Comparison of ENCODE assay signal across 8 cellular contexts in genomic region chr1:55378582-55378981, GRCh38.
DNase-seq lines count a peak whose midpoint lies in the region; ATAC-seq, FAIRE-seq and TF ChIP-seq lines count a peak whose summit lies in the region.

No MANE protein-coding gene starts in this region.

- H3K27me3 Mint-ChIP-seq in endodermal cell (ENCODE audit: insufficient read depth) (peaks cover 11% of the 10 kb centered on the region), progenitor cell of endocrine pancreas (peaks cover 10% of the 10 kb centered on the region)

- TF ChIP-seq CTCF in AG04450 (IDR thresholded peaks at IDR 0.05; ENCODE audit: low read depth, low read length): peak; percentile 72
- TF ChIP-seq CTCF in endodermal cell (conservative IDR thresholded peaks at IDR 0.05): peak; percentile 93
- peak; percentile 71 for TF ChIP-seq CTCF in progenitor cell of endocrine pancreas (IDR thresholded peaks at IDR 0.05; ENCODE audit: unreplicated experiment)

- H3K9me3 ChIP-seq in AG04450 (ENCODE audit: control insufficient read depth, insufficient read depth, low read length): no peaks in the 10 kb centered on the region
- no peaks in the 10 kb centered on the region for H3K9me3 ChIP-seq in NT2/D1 (ENCODE audit: insufficient read depth, low read length)
- H3K9me3 ChIP-seq in endodermal cell (ENCODE audit: control insufficient read depth, low read length): no peaks in the 10 kb centered on the region

- H3K4me3 Mint-ChIP-seq in endodermal cell (no peak overlapping the region), progenitor cell of endocrine pancreas (ENCODE audit: low read depth) (no peak overlapping the region)

- ATAC-seq in HG03432 (IDR thresholded peaks at IDR 0.05; ENCODE audit: unreplicated experiment): no peak

- no peaks in the 10 kb centered on the region for H3K9me3 Mint-ChIP-seq in endodermal cell
- no peaks in the 10 kb centered on the region for H3K9me3 Mint-ChIP-seq in progenitor cell of endocrine pancreas (ENCODE audit: low read depth)

- H3K27ac ChIP-seq in AG04450 (ENCODE audit: low read depth, low read length) (no peak overlapping the region), endodermal cell (ENCODE audit: low read depth, low read length) (no peak overlapping the region)

- H3K36me3 ChIP-seq in NT2/D1 (ENCODE audit: insufficient read depth, insufficient read length, low read length): no peaks in the 10 kb centered on the region
- H3K36me3 ChIP-seq in endodermal cell (ENCODE audit: control insufficient read depth, insufficient read depth, low read length): no peaks in the 10 kb centered on the region

- no peak overlapping the region for H3K27ac Mint-ChIP-seq in endodermal cell
- H3K27ac Mint-ChIP-seq in progenitor cell of endocrine pancreas: no peak overlapping the region

- peak; percentile 38 for FAIRE-seq in GM12891 (lab: Jason Lieb, UNC)

- H3K4me1 Mint-ChIP-seq in endodermal cell (peaks cover 4% of the 10 kb centered on the region), progenitor cell of endocrine pancreas (ENCODE audit: low read depth) (no peaks in the 10 kb centered on the region)

- no peaks in the 10 kb centered on the region for H3K4me1 ChIP-seq in NT2/D1 (ENCODE audit: insufficient read depth, insufficient read length)
- H3K4me1 ChIP-seq in endodermal cell (ENCODE audit: control insufficient read depth, insufficient read depth, low read length): no peaks in the 10 kb centered on the region

- DNase-seq in AG04450 (ENCODE audit: low read depth, low spot score): no peak
- peak; percentile 9 for DNase-seq in GM12891 (ENCODE audit: insufficient read length, low spot score)
- peak; percentile 72 for DNase-seq in NT2/D1 (ENCODE audit: low read depth, low spot score)
- DNase-seq in endodermal cell: peak; percentile 91
- peak; percentile 30 for DNase-seq in progenitor cell of endocrine pancreas (ENCODE audit: low spot score, unreplicated experiment)
- DNase-seq in NCI-H2171 (lab: John Stamatoyannopoulos, UW): no peak
- DNase-seq in occipital lobe (lab: John Stamatoyannopoulos, UW): no peak

- H3K4me3 ChIP-seq in AG04450 (ENCODE audit: low read depth, low read length) (no peak overlapping the region), NT2/D1 (ENCODE audit: insufficient read length, low read depth) (no peak overlapping the region), endodermal cell (ENCODE audit: low read length) (no peak overlapping the region)

- H3K36me3 Mint-ChIP-seq in endodermal cell (ENCODE audit: low read depth) (no peaks in the 10 kb centered on the region), progenitor cell of endocrine pancreas (ENCODE audit: insufficient read depth) (no peaks in the 10 kb centered on the region)

- WGBS in endodermal cell (ENCODE audit: insufficient coverage in 1 of 2, insufficient read length in 1 of 2), 2 experiments: 61 to 62% methylated on average over 7 to 10 of the region's 10 CpGs

- POLR2A ChIA-PET in AG04450 (lab: Yijun Ruan, JAX): interaction anchor here (0.8 kb wide), 1 partner anchor 48 kb away, joined by 3 read pairs; no protein-coding TSS in a partner anchor

- CTCF ChIA-PET in AG04450 (lab: Charles Lee): interaction anchor here (0.5 to 1.4 kb wide), 7 partner anchors 17 to 1092 kb away, joined by 3 to 4 read pairs (median 3); no protein-coding TSS in a partner anchor

- no peaks in the 10 kb centered on the region for H3K27me3 ChIP-seq in AG04450 (ENCODE audit: control insufficient read depth, insufficient read depth, low read length)
- H3K27me3 ChIP-seq in NT2/D1 (ENCODE audit: insufficient read depth, insufficient read length): no peaks in the 10 kb centered on the region
- H3K27me3 ChIP-seq in endodermal cell (ENCODE audit: control insufficient read depth, insufficient read depth, low read length, poor library complexity, severe bottlenecking): peaks cover 11% of the 10 kb centered on the region

- no peak overlapping the region for H3K9ac ChIP-seq in NT2/D1 (ENCODE audit: insufficient read length, low read depth)
- no peak overlapping the region for H3K9ac ChIP-seq in endodermal cell (ENCODE audit: extremely low read depth, low read length, poor library complexity, severe bottlenecking)

- TF ChIP-seq POLR2A in GM12891 (IDR thresholded peaks at IDR 0.05; ENCODE audit: low read depth, low read length): no peak

TF ChIP-seq in GM12891, 5 proteins besides CTCF, POLR2A, EP300 and RAD21:
- no peak for TF ChIP-seq PAX5 (IDR thresholded peaks at IDR 0.05; ENCODE audit: insufficient read depth, low read length, severe bottlenecking)
- no peak for TF ChIP-seq SPI1 (IDR thresholded peaks at IDR 0.05; ENCODE audit: low read depth, low read length)
- TF ChIP-seq TAF1 (IDR thresholded peaks at IDR 0.05; ENCODE audit: low read depth, low read length): no peak
- TF ChIP-seq POU2F2 (IDR thresholded peaks at IDR 0.05; ENCODE audit: low read depth, low read length): no peak
- no peak for TF ChIP-seq POLR2AphosphoS5 (IDR thresholded peaks at IDR 0.05; ENCODE audit: low read depth, low read length)

Comparison
In these comparisons a context has a peak if more than half of its experiments do, and no peak if none do; other contexts are left out.
1. DNase-seq: peak in GM12891 (single experiment), NT2/D1 (single experiment), endodermal cell (single experiment) and progenitor cell of endocrine pancreas (single experiment); none in AG04450 (single experiment), NCI-H2171 (single experiment) and occipital lobe (single experiment).
2. Peak in every context shown above with its lines, with median percentiles within 50 percentile points of each other: CTCF ChIP-seq.